1 cellular context compared by ENCODE assay signal in genomic region chr16:82627811-82628339, GRCh38.
TF ChIP-seq lines count a peak whose summit lies in the region.

No MANE protein-coding gene starts in this region.

TF ChIP-seq in SK-N-SH, 30 proteins besides CTCF, POLR2A, EP300 and RAD21 (continued from another document):
- no peak for TF ChIP-seq IRF3 (IDR thresholded peaks at IDR 0.05; ENCODE audit: low read depth, low read length)
